Comparison of ENCODE assay signal across 8 cellular contexts in genomic region chr12:69469854-69470188, GRCh38. TPM values are rescaled to one million over a fixed set of nuclear protein-coding genes. Genes with fewer than 3 reads are reported as not detected.
A peak's percentile ranks its signal among the peaks of the same experiment; 100 is the strongest.
DNase-seq lines count a peak whose midpoint lies in the region; ATAC-seq and TF ChIP-seq lines count a peak whose summit lies in the region.

No MANE protein-coding gene starts in this region.

- peak overlapping the region in 3 of 5 donors; percentile 89 to 94 (median 92) for H3K27ac ChIP-seq in adrenal gland
- peak overlapping the region; percentile 88 to 90 for H3K27ac ChIP-seq in left lung
- H3K27ac ChIP-seq in tibial nerve: peak overlapping the region; percentile 63 to 97 (median 96)

- H3K27me3 ChIP-seq in adrenal gland (no peaks in the 10 kb centered on the region), left lung (no peaks in the 10 kb centered on the region), tibial nerve (no peaks in the 10 kb centered on the region)

- CTCF ChIA-PET in activated CD8-positive, alpha-beta memory T cell treated with anti-CD3 and anti-CD28 coated beads, Interleukin-2, amount 10 ng/mL, durations not matched to agents 7 days and 5 days (lab: Charles Lee): interaction anchor here (1.0 to 1.3 kb wide), 3 partner anchors 14 to 114 kb away, joined by 3 read pairs; no protein-coding TSS in a partner anchor

- no peak for TF ChIP-seq EP300 in tibial nerve (IDR thresholded peaks at IDR 0.05)

- no peaks in the 10 kb centered on the region for H3K27me3 Mint-ChIP-seq in activated CD8-positive, alpha-beta memory T cell treated with anti-CD3 and anti-CD28 coated beads, Interleukin-2, amount 10 ng/mL, durations not matched to agents 7 days and 5 days

- peaks cover 3% of the 10 kb centered on the region for H3K36me3 Mint-ChIP-seq in activated CD8-positive, alpha-beta memory T cell treated with anti-CD3 and anti-CD28 coated beads, Interleukin-2, amount 10 ng/mL, durations not matched to agents 7 days and 5 days

- H3K9me3 Mint-ChIP-seq in activated CD8-positive, alpha-beta memory T cell treated with anti-CD3 and anti-CD28 coated beads, Interleukin-2, amount 10 ng/mL, durations not matched to agents 7 days and 5 days (ENCODE audit: low read depth): no peaks in the 10 kb centered on the region

- WGBS in adrenal gland, 4 donors: 9 to 16% (median 15%) methylated on average over 10 of the region's 10 CpGs
- WGBS in tibial nerve, 2 donors: 8 to 10% methylated on average over 10 of the region's 10 CpGs

- no peak for DNase-seq in activated CD8-positive, alpha-beta memory T cell treated with anti-CD3 and anti-CD28 coated beads, Interleukin-2, amount 10 ng/mL, durations not matched to agents 7 days and 5 days
- no peak for DNase-seq in activated CD8-positive, alpha-beta memory T cell treated with anti-CD3 and anti-CD28 coated beads, Interleukin-2, amount 50 U/mL, for 4 hours
- DNase-seq in adrenal gland (no peak), left lung (no peak), tibial nerve (ENCODE audit: low spot score in 2 of 2) (no peak), SW480 (ENCODE audit: low spot score) (no peak), NCI-H2171 (lab: John Stamatoyannopoulos, UW) (no peak)
- no peak for DNase-seq in activated effector memory CD4-positive, alpha-beta T cell treated with Interleukin-2 at 50 U/mL for 16 hours

- no peak for TF ChIP-seq POLR2A in adrenal gland (IDR thresholded peaks at IDR 0.05)
- no peak for TF ChIP-seq POLR2A in tibial nerve (IDR thresholded peaks at IDR 0.05)

- H3K4me3 Mint-ChIP-seq in activated CD8-positive, alpha-beta memory T cell treated with anti-CD3 and anti-CD28 coated beads, Interleukin-2, amount 10 ng/mL, durations not matched to agents 7 days and 5 days: peak overlapping the region; percentile 93

- H3K4me1 ChIP-seq in adrenal gland (replicated peaks in 1 of 2): peaks cover 24 to 43% of the 10 kb centered on the region in 2 donors
- H3K4me1 ChIP-seq in left lung: peaks cover 13 to 45% of the 10 kb centered on the region in 2 donors
- peaks cover 7 to 59% (median 22%) of the 10 kb centered on the region in 4 donors for H3K4me1 ChIP-seq in tibial nerve

- H3K27ac Mint-ChIP-seq in activated CD8-positive, alpha-beta memory T cell treated with anti-CD3 and anti-CD28 coated beads, Interleukin-2, amount 10 ng/mL, durations not matched to agents 7 days and 5 days: peak overlapping the region; percentile 99

- no peak for ATAC-seq in activated CD8-positive, alpha-beta memory T cell treated with anti-CD3 and anti-CD28 coated beads, Interleukin-2, amount 10 ng/mL, durations not matched to agents 7 days and 5 days
- peak; percentile 3 for ATAC-seq in left lung

- peaks cover 30% of the 10 kb centered on the region for H3K4me1 Mint-ChIP-seq in activated CD8-positive, alpha-beta memory T cell treated with anti-CD3 and anti-CD28 coated beads, Interleukin-2, amount 10 ng/mL, durations not matched to agents 7 days and 5 days

- H3K4me3 ChIP-seq in adrenal gland: peak overlapping the region; percentile 67 to 96 (median 89)
- H3K4me3 ChIP-seq in left lung: peak overlapping the region; percentile 80
- H3K4me3 ChIP-seq in tibial nerve: peak overlapping the region; percentile 54 to 100 (median 87)

- intact Hi-C loops in adrenal gland (cut with DNase I) (loop anchor here (5.0 kb wide), 2 partner anchors 62 to 102 kb away; no protein-coding TSS in a partner anchor), left lung (cut with DNase I) (no loop called here)

- H3K36me3 ChIP-seq in adrenal gland (replicated peaks in 1 of 2) (no peaks in the 10 kb centered on the region), left lung (no peaks in the 10 kb centered on the region), tibial nerve (no peaks in the 10 kb centered on the region)

- no peaks in the 10 kb centered on the region for H3K9me3 ChIP-seq in adrenal gland (replicated peaks in 1 of 3)
- no peaks in the 10 kb centered on the region for H3K9me3 ChIP-seq in left lung
- no peaks in the 10 kb centered on the region for H3K9me3 ChIP-seq in tibial nerve

- TF ChIP-seq CTCF in adrenal gland (IDR thresholded peaks at IDR 0.05): no peak
- TF ChIP-seq CTCF in left lung (IDR thresholded peaks at IDR 0.05): no peak
- TF ChIP-seq CTCF in tibial nerve (IDR thresholded peaks at IDR 0.05): no peak

RNA-seq across cellular contexts. Expression of gene FRS2, which starts 0.4 kb away (rescaled TPM):
- total RNA-seq in activated CD8-positive, alpha-beta memory T cell treated with anti-CD3 and anti-CD28 coated beads, Interleukin-2, amount 10 ng/mL, durations not matched to agents 7 days and 5 days: 10 to 100 TPM; 11.5 to 12.8 TPM
- total RNA-seq in adrenal gland (10 to 100 TPM; 36.2 to 86.1 (median 47.0) TPM), left lung (10 to 100 TPM; 28.9 to 40.8 TPM), tibial nerve (100 to 1,000 TPM in 1 of 4 donors, 10 to 100 TPM in 3; 51.7 to 113 (median 66.4) TPM)
- 10 to 100 TPM in 1 of 3 donors, 1 to 10 TPM in 2; 4.8 to 25.2 (median 7.3) TPM for polyA plus RNA-seq in adrenal gland

Comparison
In these comparisons a context has a peak if more than half of its experiments do, and no peak if none do; other contexts are left out.
1. intact Hi-C loops: an anchor here in adrenal gland (5.0 kb wide); none called in left lung.